Comparison of ENCODE assay signal across 11 cellular contexts in the genomic region with DNA sequence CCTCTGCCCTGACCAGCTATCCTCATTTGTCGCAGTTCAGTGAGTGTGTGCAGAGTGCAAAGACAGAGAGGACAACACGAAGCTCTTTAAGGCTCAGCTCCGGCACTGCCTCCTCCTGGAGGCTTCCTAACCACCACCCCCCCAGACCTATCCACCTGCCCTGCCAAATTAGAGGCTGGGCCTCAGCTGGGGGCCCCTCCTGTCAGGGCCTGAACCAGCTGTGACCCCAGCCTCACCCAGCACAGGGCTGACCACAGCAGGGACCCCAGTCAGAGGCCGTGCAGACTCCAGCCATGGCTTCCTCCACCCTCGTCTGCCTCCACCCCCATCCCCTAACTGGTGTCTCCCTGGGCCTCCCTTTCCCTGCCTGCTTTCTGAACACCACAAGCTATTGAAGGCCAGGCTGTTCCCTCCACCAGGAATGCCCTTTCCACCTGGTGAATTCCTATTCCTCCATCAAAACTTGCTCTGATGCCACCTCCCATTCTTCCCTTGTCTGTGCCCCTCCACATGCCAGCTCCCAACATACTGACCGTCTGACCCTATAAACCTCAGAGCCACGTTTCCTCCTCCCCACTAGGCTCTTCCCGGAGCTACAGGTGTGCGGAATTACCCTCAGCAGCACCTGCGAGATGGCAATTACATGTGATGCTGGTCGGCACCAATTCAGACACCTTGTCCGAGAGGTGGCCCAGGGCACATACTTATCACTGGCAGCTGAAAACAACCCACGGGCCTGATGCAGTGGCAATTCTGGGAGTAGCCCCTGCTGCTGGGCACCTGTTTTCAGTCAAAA. TPM values are rescaled to one million over a fixed set of nuclear protein-coding genes. Genes with fewer than 3 reads are reported as not detected.
DNase-seq lines count a peak whose midpoint lies in the region; ATAC-seq and TF ChIP-seq lines count a peak whose summit lies in the region.
"Had no signal": no experiment of that assay in that cellular context is flagged by ENCODE, and none has a peak within 500 bp of the region (broad histone marks: within the 10 kb centered on the region; RNA-seq: fewer than 3 reads in every experiment).

No MANE protein-coding gene starts in this region.

- H3K9me3 Mint-ChIP-seq in T-helper 1 cell treated with Interleukin-12 subunit alpha and Interleukin-12 subunit beta and Interleukin-4 antibody, amounts not matched to agents 30 μg/mL and 1 μg/mL, for 36 hours = no peaks in the 10 kb centered on the region
- H3K9me3 Mint-ChIP-seq in endothelial cell (ENCODE audit: unreplicated experiment) = no peaks in the 10 kb centered on the region
- no peaks in the 10 kb centered on the region for H3K9me3 Mint-ChIP-seq in stimulated activated naive B cell treated with anti-CD40 and anti-IgM and Interleukin-4, amounts not matched to agents 10 μg/mL and 1 μg/mL and 100 μg/mL, for 72 hours

- no peak for TF ChIP-seq CTCF in OCI-LY7 (conservative IDR thresholded peaks at IDR 0.05; ENCODE audit: low read length)
- no peak for TF ChIP-seq CTCF in endothelial cell (IDR thresholded peaks at IDR 0.05; ENCODE audit: unreplicated experiment)
- no peak for TF ChIP-seq CTCF in PC-3 (conservative IDR thresholded peaks at IDR 0.05; ENCODE audit: low read depth, low read length)

- H3K27ac ChIP-seq in OCI-LY7 (ENCODE audit: low read depth, low read length, poor library complexity, severe bottlenecking) (peak overlapping the region; percentile 6), PC-3 (ENCODE audit: low read length) (no peak overlapping the region)
- H3K27ac ChIP-seq: tibial artery had no signal

- POLR2A ChIA-PET in OCI-LY7 (lab: Charles Lee) (interaction anchor here (0.6 to 3.0 kb wide), 2 partner anchors 8 to 201 kb away, joined by 3 to 10 read pairs; partner anchors contain the start of gene SREBF1), PC-3 (lab: Charles Lee; ENCODE audit: unreplicated experiment) (no interaction called here)

- H4K20me1 ChIP-seq in OCI-LY7 (ENCODE audit: insufficient read depth, low read length) = peaks cover 2% of the 10 kb centered on the region; the same call in 1 of the 2 replicates
- peaks cover 36% of the 10 kb centered on the region for H4K20me1 ChIP-seq in PC-3 (ENCODE audit: low read length)

- H3K4me2 ChIP-seq in OCI-LY7 (ENCODE audit: low read length) (peak overlapping the region; percentile 9; the same call in 1 of the 2 replicates), PC-3 (ENCODE audit: low read length) (no peak overlapping the region)

- peak overlapping the region; percentile 56 for H3K27ac Mint-ChIP-seq in T-helper 1 cell treated with Interleukin-12 subunit alpha and Interleukin-12 subunit beta and Interleukin-4 antibody, amounts not matched to agents 30 μg/mL and 1 μg/mL, for 36 hours
- H3K27ac Mint-ChIP-seq in endothelial cell (ENCODE audit: unreplicated experiment) = peak overlapping the region; percentile 78
- peak overlapping the region; percentile 63 for H3K27ac Mint-ChIP-seq in stimulated activated naive B cell treated with anti-CD40 and anti-IgM and Interleukin-4, amounts not matched to agents 10 μg/mL and 1 μg/mL and 100 μg/mL, for 72 hours

- peaks cover 46% of the 10 kb centered on the region for H3K4me1 Mint-ChIP-seq in T-helper 1 cell treated with Interleukin-12 subunit alpha and Interleukin-12 subunit beta and Interleukin-4 antibody, amounts not matched to agents 30 μg/mL and 1 μg/mL, for 36 hours (ENCODE audit: low read depth)
- H3K4me1 Mint-ChIP-seq in endothelial cell (ENCODE audit: unreplicated experiment) = peaks cover 45% of the 10 kb centered on the region
- peaks cover 49 to 84% of the 10 kb centered on the region in 2 donors for H3K4me1 Mint-ChIP-seq in stimulated activated naive B cell treated with anti-CD40 and anti-IgM and Interleukin-4, amounts not matched to agents 10 μg/mL and 1 μg/mL and 100 μg/mL, for 72 hours

- BruUV-seq in OCI-LY7 (replicated peaks; lab: Mats Ljungman, UMichigan) (no TSS peak), PC-3 (replicated peaks; lab: Mats Ljungman, UMichigan) (no TSS peak)

- H3F3A ChIP-seq in PC-3 (ENCODE audit: low read length, unreplicated experiment) = no peaks in the 10 kb centered on the region

- H3K79me2 ChIP-seq in OCI-LY7 (ENCODE audit: insufficient read depth, low read depth, low read length) (peaks cover 46% of the 10 kb centered on the region), PC-3 (ENCODE audit: low read length) (peaks cover 95% of the 10 kb centered on the region)

- DNase-seq in T-helper 1 cell = no peak
- DNase-seq in OCI-LY7 (ENCODE audit: low spot score) = no peak
- DNase-seq in endothelial cell (ENCODE audit: low spot score) = no peak
- no peak for DNase-seq in stimulated activated naive B cell treated with anti-CD40 and anti-IgM and Interleukin-4, amounts not matched to agents 10 μg/mL and 1 μg/mL and 100 μg/mL, for 72 hours
- no peak for DNase-seq in PC-3
- DNase-seq in occipital lobe (lab: John Stamatoyannopoulos, UW) = no peak
- DNase-seq: activated CD8-positive, alpha-beta memory T cell treated with anti-CD3 and anti-CD28 coated beads, Interleukin-2, amount 50 U/mL, for 48 hours; NCI-H2171; tibial artery had no signal

- ATAC-seq in stimulated activated naive B cell treated with anti-CD40 and anti-IgM and Interleukin-4, amounts not matched to agents 10 μg/mL and 1 μg/mL and 100 μg/mL, for 72 hours (replicated peaks) = no peak
- ATAC-seq in PC-3 = no peak
- no peak for ATAC-seq in HG02852 (IDR thresholded peaks at IDR 0.05; ENCODE audit: unreplicated experiment)

- intact Hi-C loops in OCI-LY7 (cut with micrococcal nuclease; ENCODE audit: unreplicated experiment) = no loop called here
- intact Hi-C loops in PC-3 (cut with micrococcal nuclease) = no loop called here

- H3K36me3 ChIP-seq in OCI-LY7 (ENCODE audit: insufficient read depth, low read length) (peaks cover 25% of the 10 kb centered on the region), PC-3 (ENCODE audit: low read depth, low read length) (peaks cover 16% of the 10 kb centered on the region; the same call in 1 of the 2 replicates)

- H3K9ac ChIP-seq in PC-3 (ENCODE audit: low read length) = no peak overlapping the region

- H3K9me3 ChIP-seq in OCI-LY7 (ENCODE audit: low read length) = no peaks in the 10 kb centered on the region
- no peaks in the 10 kb centered on the region for H3K9me3 ChIP-seq in PC-3 (ENCODE audit: low read length)
- H3K9me3 ChIP-seq: tibial artery had no signal

- H3K27me3 Mint-ChIP-seq in T-helper 1 cell treated with Interleukin-12 subunit alpha and Interleukin-12 subunit beta and Interleukin-4 antibody, amounts not matched to agents 30 μg/mL and 1 μg/mL, for 36 hours (ENCODE audit: low read depth) = no peaks in the 10 kb centered on the region
- H3K27me3 Mint-ChIP-seq in endothelial cell (ENCODE audit: unreplicated experiment) = peaks cover 12% of the 10 kb centered on the region
- H3K27me3 Mint-ChIP-seq in stimulated activated naive B cell treated with anti-CD40 and anti-IgM and Interleukin-4, amounts not matched to agents 10 μg/mL and 1 μg/mL and 100 μg/mL, for 72 hours = no peaks in the 10 kb centered on the region

- H3K27me3 ChIP-seq in PC-3 (ENCODE audit: low read length) = no peaks in the 10 kb centered on the region
- H3K27me3 ChIP-seq: tibial artery had no signal

- no peak overlapping the region for H3K4me3 Mint-ChIP-seq in T-helper 1 cell treated with Interleukin-12 subunit alpha and Interleukin-12 subunit beta and Interleukin-4 antibody, amounts not matched to agents 30 μg/mL and 1 μg/mL, for 36 hours
- H3K4me3 Mint-ChIP-seq in endothelial cell (ENCODE audit: unreplicated experiment) = peak overlapping the region; percentile 25
- no peak overlapping the region for H3K4me3 Mint-ChIP-seq in stimulated activated naive B cell treated with anti-CD40 and anti-IgM and Interleukin-4, amounts not matched to agents 10 μg/mL and 1 μg/mL and 100 μg/mL, for 72 hours

- H3K4me1 ChIP-seq in OCI-LY7 (ENCODE audit: insufficient read depth, low read length, poor library complexity, severe bottlenecking) (peaks cover 73% of the 10 kb centered on the region), PC-3 (ENCODE audit: insufficient read depth, low read length) (peaks cover 34% of the 10 kb centered on the region)

- CTCF ChIA-PET in OCI-LY7 (lab: Charles Lee; ENCODE audit: unreplicated experiment) = interaction anchor here (0.7 to 1.4 kb wide), 3 partner anchors 8 to 31 kb away, joined by 3 to 5 read pairs (median 4); partner anchors contain the start of gene SREBF1
- CTCF ChIA-PET in PC-3 (lab: Charles Lee) = no interaction called here

- H2AFZ ChIP-seq in OCI-LY7 (ENCODE audit: low read length) = no peak overlapping the region
- H2AFZ ChIP-seq in PC-3 (ENCODE audit: low read length) = no peak overlapping the region

- no peak overlapping the region for H3K4me3 ChIP-seq in OCI-LY7 (ENCODE audit: low read depth, low read length, poor library complexity, severe bottlenecking)
- H3K4me3 ChIP-seq in PC-3 (ENCODE audit: low read length) = no peak overlapping the region
- H3K4me3 ChIP-seq: tibial artery had no signal

- peaks cover 23% of the 10 kb centered on the region for H3K36me3 Mint-ChIP-seq in T-helper 1 cell treated with Interleukin-12 subunit alpha and Interleukin-12 subunit beta and Interleukin-4 antibody, amounts not matched to agents 30 μg/mL and 1 μg/mL, for 36 hours (ENCODE audit: low read depth)
- H3K36me3 Mint-ChIP-seq in endothelial cell (ENCODE audit: low read depth, unreplicated experiment) = peaks cover 12% of the 10 kb centered on the region
- H3K36me3 Mint-ChIP-seq in stimulated activated naive B cell treated with anti-CD40 and anti-IgM and Interleukin-4, amounts not matched to agents 10 μg/mL and 1 μg/mL and 100 μg/mL, for 72 hours = peaks cover 51 to 64% of the 10 kb centered on the region in 2 donors

- H3K9me2 ChIP-seq in OCI-LY7 (ENCODE audit: insufficient read depth, low read length) = no peaks in the 10 kb centered on the region
- no peaks in the 10 kb centered on the region for H3K9me2 ChIP-seq in PC-3 (replicated peaks; ENCODE audit: low read length)

RNA-seq across cellular contexts. Expression of gene SREBF1, which starts 8.8 kb away (rescaled TPM):
- 48.4 and 70.4 TPM in 2 replicates for total RNA-seq in OCI-LY7 (2014; rRNA removed; shearing (Covaris generic))
- total RNA-seq in OCI-LY7 (2022) = 187 and 213 TPM in 2 replicates
- 146 TPM for total RNA-seq in endothelial cell (ENCODE audit: unreplicated experiment)
- total RNA-seq in PC-3 (2014; rRNA removed) = 167 and 194 TPM in 2 replicates
- total RNA-seq in occipital lobe = 12.6 TPM
